Comparison of ENCODE assay signal across 8 cellular contexts in the genomic region with DNA sequence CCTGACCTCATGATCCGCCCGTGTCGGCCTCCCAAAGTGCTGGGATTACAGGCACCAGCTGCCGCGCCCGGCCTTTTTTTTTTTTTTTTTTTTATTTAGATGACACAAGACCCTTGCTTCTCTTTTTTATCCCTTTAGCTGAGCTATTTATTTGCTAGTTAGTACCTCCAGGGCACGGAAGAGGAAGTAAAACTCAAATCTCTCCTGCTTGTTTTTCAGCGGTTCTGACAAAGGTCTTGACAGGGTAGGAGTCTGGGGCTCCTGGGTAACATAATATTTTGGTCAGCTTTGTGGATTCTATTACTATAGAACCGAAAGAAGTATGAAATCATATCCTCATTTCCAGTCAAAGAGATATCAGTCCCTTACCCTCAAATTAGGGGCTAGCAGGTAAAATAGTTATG. TPM values are rescaled to one million over a fixed set of nuclear protein-coding genes. Genes with fewer than 3 reads are reported as not detected.
DNase-seq lines count a peak whose midpoint lies in the region; ATAC-seq and TF ChIP-seq lines count a peak whose summit lies in the region.

No MANE protein-coding gene starts in this region.

- H3K27me3 Mint-ChIP-seq in dendritic cell treated with granulocyte-macrophage colony-stimulating factor and Interleukin-4, amounts not matched to agents 40 ng/mL and 50 ng/mL, for 4 days: peaks cover 20% of the 10 kb centered on the region
- H3K27me3 Mint-ChIP-seq in MCF 10A (ENCODE audit: insufficient read depth, unreplicated experiment): peaks cover 28% of the 10 kb centered on the region

- no TSS peak for BruUV-seq in MCF 10A (replicated peaks; lab: Mats Ljungman, UMichigan)

- in situ Hi-C loops in GM13976 (cut with MboI; ENCODE audit: low sequenced_read_pairs, unreplicated experiment): no loop called here

- H3K27ac Mint-ChIP-seq in dendritic cell treated with granulocyte-macrophage colony-stimulating factor and Interleukin-4, amounts not matched to agents 40 ng/mL and 50 ng/mL, for 4 days: peak overlapping the region; percentile 65
- H3K27ac Mint-ChIP-seq in MCF 10A (ENCODE audit: low read depth, unreplicated experiment): no peak overlapping the region

- no peaks in the 10 kb centered on the region for H3K4me1 ChIP-seq in breast epithelium

- H3K27ac ChIP-seq in breast epithelium: no peak overlapping the region

- CTCF ChIA-PET in MCF 10A (lab: Yijun Ruan, JAX): interaction anchor here (0.6 kb wide), 1 partner anchor 123 kb away, joined by 3 read pairs; no protein-coding TSS in a partner anchor

- peak; percentile 87 for ATAC-seq in GM21390 (IDR thresholded peaks at IDR 0.05; ENCODE audit: unreplicated experiment)
- peak; percentile 79 for ATAC-seq in HG03439 (IDR thresholded peaks at IDR 0.05; ENCODE audit: unreplicated experiment)

- TF ChIP-seq CTCF in GM13976 (IDR thresholded peaks at IDR 0.05; ENCODE audit: borderline replicate concordance, control extremely low read depth, extremely low read depth, insufficient read depth, missing control alignments) (no peak), breast epithelium (IDR thresholded peaks at IDR 0.05) (no peak), MCF 10A (IDR thresholded peaks at IDR 0.05; ENCODE audit: unreplicated experiment) (no peak)

- no peak for TF ChIP-seq POLR2A in breast epithelium (IDR thresholded peaks at IDR 0.05)

- H3K4me3 Mint-ChIP-seq in dendritic cell treated with granulocyte-macrophage colony-stimulating factor and Interleukin-4, amounts not matched to agents 40 ng/mL and 50 ng/mL, for 4 days: no peak overlapping the region
- no peak overlapping the region for H3K4me3 Mint-ChIP-seq in MCF 10A (ENCODE audit: unreplicated experiment)

- no peaks in the 10 kb centered on the region for H3K36me3 ChIP-seq in breast epithelium

- H3K36me3 Mint-ChIP-seq in dendritic cell treated with granulocyte-macrophage colony-stimulating factor and Interleukin-4, amounts not matched to agents 40 ng/mL and 50 ng/mL, for 4 days (ENCODE audit: low read depth): no peaks in the 10 kb centered on the region
- no peaks in the 10 kb centered on the region for H3K36me3 Mint-ChIP-seq in MCF 10A (ENCODE audit: insufficient read depth, unreplicated experiment)

- POLR2A ChIA-PET in MCF 10A (lab: Yijun Ruan, JAX): interaction anchor here (0.6 kb wide), 1 partner anchor 16 kb away, joined by 3 read pairs; no protein-coding TSS in a partner anchor

- no peaks in the 10 kb centered on the region for H3K9me3 Mint-ChIP-seq in dendritic cell treated with granulocyte-macrophage colony-stimulating factor and Interleukin-4, amounts not matched to agents 40 ng/mL and 50 ng/mL, for 4 days
- H3K9me3 Mint-ChIP-seq in MCF 10A (ENCODE audit: unreplicated experiment): no peaks in the 10 kb centered on the region

- peaks cover 39% of the 10 kb centered on the region for H3K4me1 Mint-ChIP-seq in dendritic cell treated with granulocyte-macrophage colony-stimulating factor and Interleukin-4, amounts not matched to agents 40 ng/mL and 50 ng/mL, for 4 days (ENCODE audit: low read depth)
- no peaks in the 10 kb centered on the region for H3K4me1 Mint-ChIP-seq in MCF 10A (ENCODE audit: insufficient read depth, unreplicated experiment)

- intact Hi-C loops in dendritic cell treated with granulocyte-macrophage colony-stimulating factor and Interleukin-4, amounts not matched to agents 40 ng/mL and 50 ng/mL, for 4 days (cut with micrococcal nuclease): loop anchor here (2.0 kb wide), 2 partner anchors 32 to 58 kb away; no protein-coding TSS in a partner anchor
- intact Hi-C loops in breast epithelium (cut with DNase I; ENCODE audit: low total_unique reads) (no loop called here), MCF 10A (cut with micrococcal nuclease) (no loop called here)

- H3K9me3 ChIP-seq in breast epithelium: no peaks in the 10 kb centered on the region

- H3K27me3 ChIP-seq in breast epithelium: no peaks in the 10 kb centered on the region

- H3K4me3 ChIP-seq in breast epithelium: no peak overlapping the region

- DNase-seq in GM13976 (ENCODE audit: low spot score): peak; percentile 80
- DNase-seq in breast epithelium (ENCODE audit: low spot score in 2 of 2): no peak
- no peak for DNase-seq in MCF 10A (ENCODE audit: unreplicated experiment)
- no peak for DNase-seq in stimulated activated CD4-positive, alpha-beta T cell treated with anti-CD3 and anti-CD28 coated beads, Interleukin-15, amount 100 ng/mL, for 24 hours
- no peak for DNase-seq in COR-L47 (lab: John Stamatoyannopoulos, UW)

RNA-seq across cellular contexts. Expression of a gene that starts 44.0 kb away (rescaled TPM):
- total RNA-seq in breast epithelium: 10 to 100 TPM in 2 of 3 donors, 1 to 10 TPM in 1; 9.1 to 19.0 (median 16.1) TPM
- total RNA-seq in MCF 10A (2022): 93.0 and 101 TPM in 2 replicates
